26 cellular contexts compared by ENCODE assay signal in genomic region chr1:225587310-225587709, GRCh38.
"Had no signal": no experiment of that assay in that cellular context is flagged by ENCODE, and none has a peak within 500 bp of the region (broad histone marks: within the 10 kb centered on the region; RNA-seq: fewer than 3 reads in every experiment).

No MANE protein-coding gene starts in this region.

- DNase-seq: naive thymus-derived CD8-positive, alpha-beta T cell; nucleus accumbens; pancreas; psoas muscle; right cardiac atrium; right lobe of liver; sigmoid colon; small intestine; stimulated activated CD4-positive, alpha-beta T cell treated with anti-CD3 and anti-CD28 coated beads, Interleukin-15, amount 100 ng/mL, for 24 hours; stimulated activated CD4-positive, alpha-beta T cell treated with anti-CD3 and anti-CD28 coated beads, Interleukin-2, amount 100 ng/mL, for 24 hours; stimulated activated CD4-positive, alpha-beta T cell treated with anti-CD3 and anti-CD28 coated beads, Interleukin-2, amount 100 ng/mL, for 48 hours; stimulated activated CD4-positive, alpha-beta T cell treated with anti-CD3 and anti-CD28 coated beads, Interleukin-4, amount 100 ng/mL, for 24 hours; stimulated activated naive B cell treated with anti-CD40 and anti-IgM and Interleukin-4, amounts not matched to agents 10 μg/mL and 1 μg/mL and 100 μg/mL, for 72 hours; stimulated activated naive CD4-positive, alpha-beta T cell treated with Interleukin-2 at 50 U/mL for 16 hours; stomach; thyroid gland; trophoblast cell; upper lobe of left lung had no signal

- H3K27me3 ChIP-seq: neutrophil, pancreas, right lobe of liver, sigmoid colon, stomach, thyroid gland, tibial nerve, upper lobe of left lung, vagina had no signal

- FAIRE-seq: pancreas, small intestine, urothelium cell line had no signal

- H3K36me3 ChIP-seq: neutrophil, pancreas, right lobe of liver, sigmoid colon, stomach, thoracic aorta, thyroid gland, tibial nerve, upper lobe of left lung, vagina had no signal

- H3K9me3 ChIP-seq: neutrophil, pancreas, psoas muscle, right lobe of liver, stomach, thoracic aorta, thyroid gland, tibial nerve, upper lobe of left lung, vagina had no signal

- H3K4me1 ChIP-seq: thyroid gland, tibial nerve, upper lobe of left lung, vagina had no signal

- H3K36me3 Mint-ChIP-seq: natural killer cell treated with Interleukin-12 subunit alpha and Interleukin-12 subunit beta and Interleukin-15 and Interleukin-18, amount 100 ng/mL, for 72 hours; stimulated activated effector memory CD8-positive, alpha-beta T cell treated with anti-CD3 and anti-CD28 coated beads, Interleukin-12 subunit alpha, Interleukin-12 subunit beta, amount 100 ng/mL, for 72 hours had no signal

- H3K27ac ChIP-seq: neutrophil, pancreas, psoas muscle, right lobe of liver, sigmoid colon, stomach, thoracic aorta, thyroid gland, tibial nerve, upper lobe of left lung, vagina had no signal

- H3K4me1 Mint-ChIP-seq: naive thymus-derived CD8-positive, alpha-beta T cell; stimulated activated effector memory CD8-positive, alpha-beta T cell treated with anti-CD3 and anti-CD28 coated beads, Interleukin-12 subunit alpha, Interleukin-12 subunit beta, amount 100 ng/mL, for 72 hours had no signal

- H3K4me3 Mint-ChIP-seq: naive thymus-derived CD8-positive, alpha-beta T cell; natural killer cell treated with Interleukin-12 subunit alpha and Interleukin-12 subunit beta and Interleukin-15 and Interleukin-18, amount 100 ng/mL, for 72 hours; stimulated activated effector memory CD8-positive, alpha-beta T cell treated with anti-CD3 and anti-CD28 coated beads, Interleukin-12 subunit alpha, Interleukin-12 subunit beta, amount 100 ng/mL, for 72 hours; stimulated activated naive B cell treated with anti-CD40 and anti-IgM and Interleukin-4, amounts not matched to agents 10 μg/mL and 1 μg/mL and 100 μg/mL, for 72 hours; stimulated activated naive CD8-positive, alpha-beta T cell treated with anti-CD3 and anti-CD28 coated beads, Interleukin-15, Interleukin-2, amounts not matched to agents 100 ng/mL and 50 ng/mL, for 24 hours had no signal

- H3K4me3 ChIP-seq: pancreas, psoas muscle, right lobe of liver, sigmoid colon, stomach, thoracic aorta, thyroid gland, tibial nerve, upper lobe of left lung, vagina had no signal

- H3K9me3 Mint-ChIP-seq: naive thymus-derived CD8-positive, alpha-beta T cell; natural killer cell treated with Interleukin-12 subunit alpha and Interleukin-12 subunit beta and Interleukin-15 and Interleukin-18, amount 100 ng/mL, for 72 hours; stimulated activated effector memory CD8-positive, alpha-beta T cell treated with anti-CD3 and anti-CD28 coated beads, Interleukin-12 subunit alpha, Interleukin-12 subunit beta, amount 100 ng/mL, for 72 hours; stimulated activated naive CD8-positive, alpha-beta T cell treated with anti-CD3 and anti-CD28 coated beads, Interleukin-15, Interleukin-2, amounts not matched to agents 100 ng/mL and 50 ng/mL, for 24 hours had no signal

- H3K27ac Mint-ChIP-seq: naive thymus-derived CD8-positive, alpha-beta T cell; natural killer cell treated with Interleukin-12 subunit alpha and Interleukin-12 subunit beta and Interleukin-15 and Interleukin-18, amount 100 ng/mL, for 72 hours; stimulated activated effector memory CD8-positive, alpha-beta T cell treated with anti-CD3 and anti-CD28 coated beads, Interleukin-12 subunit alpha, Interleukin-12 subunit beta, amount 100 ng/mL, for 72 hours; stimulated activated naive B cell treated with anti-CD40 and anti-IgM and Interleukin-4, amounts not matched to agents 10 μg/mL and 1 μg/mL and 100 μg/mL, for 72 hours; stimulated activated naive CD8-positive, alpha-beta T cell treated with anti-CD3 and anti-CD28 coated beads, Interleukin-15, Interleukin-2, amounts not matched to agents 100 ng/mL and 50 ng/mL, for 24 hours had no signal

- ATAC-seq: naive thymus-derived CD8-positive, alpha-beta T cell; natural killer cell treated with Interleukin-12 subunit alpha and Interleukin-12 subunit beta and Interleukin-15 and Interleukin-18, amount 100 ng/mL, for 72 hours; pancreas; psoas muscle; right cardiac atrium; right lobe of liver; stimulated activated effector memory CD8-positive, alpha-beta T cell treated with anti-CD3 and anti-CD28 coated beads, Interleukin-12 subunit alpha, Interleukin-12 subunit beta, amount 100 ng/mL, for 72 hours; stimulated activated naive B cell treated with anti-CD40 and anti-IgM and Interleukin-4, amounts not matched to agents 10 μg/mL and 1 μg/mL and 100 μg/mL, for 72 hours had no signal
